Comparison of ENCODE assay signal across 9 cellular contexts in genomic region chr1:199954701-199955100, GRCh38.
DNase-seq lines count a peak whose midpoint lies in the region; ATAC-seq, FAIRE-seq and TF ChIP-seq lines count a peak whose summit lies in the region.
"Had no signal": no experiment of that assay in that cellular context is flagged by ENCODE, and none has a peak within 500 bp of the region (broad histone marks: within the 10 kb centered on the region; RNA-seq: fewer than 3 reads in every experiment).

No MANE protein-coding gene starts in this region.

- no peaks in the 10 kb centered on the region for H3K4me1 ChIP-seq in SJCRH30

- no peaks in the 10 kb centered on the region for H3K9me3 Mint-ChIP-seq in glutamatergic neuron (ENCODE audit: unreplicated experiment)

- H3K9me3 ChIP-seq in SJCRH30 (replicated peaks), result no peaks in the 10 kb centered on the region

- H3K4me1 Mint-ChIP-seq in glutamatergic neuron (ENCODE audit: low read depth, unreplicated experiment), result no peaks in the 10 kb centered on the region

- H3K27me3 Mint-ChIP-seq in glutamatergic neuron (ENCODE audit: unreplicated experiment), result peaks cover 2% of the 10 kb centered on the region

- no peak for TF ChIP-seq CTCF in glutamatergic neuron (IDR thresholded peaks at IDR 0.05; ENCODE audit: partially characterized antibody, unreplicated experiment)

- no peak for TF ChIP-seq POLR2A in GM12891 (IDR thresholded peaks at IDR 0.05; ENCODE audit: low read depth, low read length)

- H3K27ac ChIP-seq in SJCRH30, result no peak overlapping the region

- no peak overlapping the region for H3K27ac Mint-ChIP-seq in glutamatergic neuron (ENCODE audit: unreplicated experiment)

- no peak for ATAC-seq in activated CD4-positive, CD25-positive, alpha-beta regulatory T cell treated with anti-CD3 and anti-CD28 coated beads, Interleukin-2, amount 50 U/mL, for 24 hours
- ATAC-seq in HG02588 (IDR thresholded peaks at IDR 0.05; ENCODE audit: unreplicated experiment), result no peak

- no peak for FAIRE-seq in GM12891 (lab: Jason Lieb, UNC)

- no peak overlapping the region for H3K4me3 ChIP-seq in SJCRH30

- no peak overlapping the region for H3K4me3 Mint-ChIP-seq in glutamatergic neuron (ENCODE audit: unreplicated experiment)

- no peaks in the 10 kb centered on the region for H3K36me3 ChIP-seq in SJCRH30

- DNase-seq in AG08395 (ENCODE audit: low spot score) (peak; percentile 11), GM12891 (ENCODE audit: insufficient read length, low spot score) (peak; percentile 25), SJCRH30 (peak; percentile 15 to 23), glutamatergic neuron (peak; percentile 67), GDM1 (lab: John Stamatoyannopoulos, UW) (no peak)
- no peak for DNase-seq in activated CD8-positive, alpha-beta memory T cell treated with anti-CD3 and anti-CD28 coated beads, Interleukin-2, amount 50 U/mL, for 48 hours
- DNase-seq: NCI-H1105 treated with DMSO at 0.1 percent for 48 hours had no signal

- no peaks in the 10 kb centered on the region for H3K36me3 Mint-ChIP-seq in glutamatergic neuron (ENCODE audit: unreplicated experiment)

- no peaks in the 10 kb centered on the region for H3K27me3 ChIP-seq in SJCRH30

TF ChIP-seq in GM12891, 5 proteins besides CTCF, POLR2A, EP300 and RAD21:
- TF ChIP-seq SPI1 (IDR thresholded peaks at IDR 0.05; ENCODE audit: low read depth, low read length) (no peak), TAF1 (IDR thresholded peaks at IDR 0.05; ENCODE audit: low read depth, low read length) (no peak), POU2F2 (IDR thresholded peaks at IDR 0.05; ENCODE audit: low read depth, low read length) (no peak), POLR2AphosphoS5 (IDR thresholded peaks at IDR 0.05; ENCODE audit: low read depth, low read length) (no peak), PAX5 (IDR thresholded peaks at IDR 0.05; ENCODE audit: insufficient read depth, low read length, severe bottlenecking) (no peak)

Comparison
In these comparisons a context has a peak if more than half of its experiments do, and no peak if none do; other contexts are left out.
1. DNase-seq: peak in AG08395 (single experiment), GM12891 (single experiment), SJCRH30 (2 of 2) and glutamatergic neuron (single experiment); none in activated CD8-positive, alpha-beta memory T cell treated with anti-CD3 and anti-CD28 coated beads, Interleukin-2, amount 50 U/mL, for 48 hours (single experiment) and GDM1 (single experiment).